Comparison of ENCODE assay signal across 9 cellular contexts in the genomic region with DNA sequence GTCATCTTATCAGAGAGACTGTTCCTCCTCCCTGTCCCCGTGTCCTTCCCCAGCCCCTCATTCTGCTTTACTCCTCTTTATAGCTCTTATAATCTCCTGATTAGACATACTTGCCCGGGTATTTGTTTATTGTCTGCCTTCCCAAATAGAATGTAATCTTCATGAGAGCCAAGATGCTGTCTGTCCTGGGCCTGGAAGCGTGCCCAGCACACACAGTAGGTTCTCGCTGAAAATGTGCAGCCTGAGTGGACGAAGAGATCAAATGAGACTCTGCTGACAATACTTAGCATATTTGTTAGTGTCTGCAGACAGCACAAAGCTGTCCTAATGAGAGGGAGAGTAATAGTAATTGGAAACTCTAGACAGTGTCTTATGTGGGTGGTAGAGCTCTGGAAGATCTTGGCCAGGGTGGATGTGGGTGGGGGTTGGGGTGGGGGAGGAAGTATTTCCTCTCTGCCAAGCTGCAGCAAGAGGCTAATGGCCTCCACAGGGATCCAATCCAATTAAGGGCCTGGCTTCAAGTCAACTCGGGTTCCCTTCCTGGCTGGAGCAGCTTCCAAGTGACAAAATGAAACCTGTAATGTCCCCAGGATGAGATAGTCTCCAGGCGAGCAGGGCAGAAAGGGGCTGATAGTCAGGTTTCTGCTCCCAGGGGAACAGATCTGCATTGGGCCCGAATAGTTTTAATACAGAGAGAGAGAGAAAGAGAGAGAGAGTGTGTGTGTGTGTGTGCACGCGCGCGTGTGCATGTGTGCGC.
DNase-seq lines count a peak whose midpoint lies in the region; ATAC-seq lines count a peak whose summit lies in the region.
"Had no signal": no experiment of that assay in that cellular context is flagged by ENCODE, and none has a peak within 500 bp of the region (broad histone marks: within the 10 kb centered on the region; RNA-seq: fewer than 3 reads in every experiment).

No MANE protein-coding gene starts in this region.

- peak overlapping the region; percentile 98 for H2AFZ ChIP-seq in ACC112 (ENCODE audit: low read length, unreplicated experiment)

- no peaks in the 10 kb centered on the region for H3K9me3 Mint-ChIP-seq in activated naive CD8-positive, alpha-beta T cell treated with anti-CD3 and anti-CD28 coated beads, Interleukin-2, amount 50 U/mL, for 24 hours
- H3K9me3 Mint-ChIP-seq: CD4-positive, alpha-beta memory T cell had no signal

- H3K9ac ChIP-seq in mucosa of rectum (ENCODE audit: low read depth in 1 of 2, low read length in 2 of 2), result no peak overlapping the region

- H3K4me1 ChIP-seq in ACC112 (ENCODE audit: control insufficient read depth, insufficient read depth, low read length, unreplicated experiment), result peaks cover 12% of the 10 kb centered on the region
- H3K4me1 ChIP-seq in mucosa of rectum (ENCODE audit: control insufficient read depth in 2 of 2, insufficient read depth in 2 of 2, low read length in 2 of 2), result peaks cover 7 to 12% of the 10 kb centered on the region in 2 donors

- H3K4me3 ChIP-seq in ACC112 (ENCODE audit: low read depth, low read length) (no peak overlapping the region), mucosa of rectum (ENCODE audit: low read length in 2 of 2) (no peak overlapping the region)

- no peaks in the 10 kb centered on the region for H3K9me3 ChIP-seq in mucosa of rectum (ENCODE audit: control insufficient read depth in 2 of 2, low read length in 2 of 2)

- H3K27ac ChIP-seq in ACC112 (ENCODE audit: low read depth, low read length), result no peak overlapping the region
- H3K27ac ChIP-seq in mucosa of rectum (ENCODE audit: low read depth in 2 of 2, low read length in 2 of 2), result peak overlapping the region; percentile 35 to 61

- no peak for ATAC-seq in GM21367 (IDR thresholded peaks at IDR 0.05; ENCODE audit: unreplicated experiment)
- ATAC-seq in activated naive CD8-positive, alpha-beta T cell treated with anti-CD3 and anti-CD28 coated beads, Interleukin-2, amount 50 U/mL, for 24 hours, result no peak

- H3K4me3 Mint-ChIP-seq in activated naive CD8-positive, alpha-beta T cell treated with anti-CD3 and anti-CD28 coated beads, Interleukin-2, amount 50 U/mL, for 24 hours, result no peak overlapping the region
- H3K4me3 Mint-ChIP-seq: CD4-positive, alpha-beta memory T cell had no signal

- peaks cover 9% of the 10 kb centered on the region for H3K4me1 Mint-ChIP-seq in activated naive CD8-positive, alpha-beta T cell treated with anti-CD3 and anti-CD28 coated beads, Interleukin-2, amount 50 U/mL, for 24 hours
- H3K4me1 Mint-ChIP-seq: CD4-positive, alpha-beta memory T cell had no signal

- H3K79me2 ChIP-seq in ACC112 (ENCODE audit: control insufficient read depth, insufficient read depth, low read length, unreplicated experiment), result no peaks in the 10 kb centered on the region

- H3K27me3 ChIP-seq in ACC112 (ENCODE audit: insufficient read depth, low read length) (no peaks in the 10 kb centered on the region), mucosa of rectum (ENCODE audit: control insufficient read depth in 2 of 2, insufficient read depth in 2 of 2, low read length in 2 of 2) (no peaks in the 10 kb centered on the region)

- DNase-seq in NCI-H2081 (lab: John Stamatoyannopoulos, UW) (peak; percentile 88 to 95), cerebellar cortex (ENCODE audit: low spot score) (peak; percentile 61), COLO829 (ENCODE audit: low spot score) (no peak), amniotic stem cell (lab: John Stamatoyannopoulos, UW) (no peak)
- DNase-seq in activated naive CD8-positive, alpha-beta T cell treated with anti-CD3 and anti-CD28 coated beads, Interleukin-2, amount 50 U/mL, for 24 hours, result no peak
- DNase-seq: CD4-positive, alpha-beta memory T cell had no signal

- no peaks in the 10 kb centered on the region for H3K36me3 Mint-ChIP-seq in activated naive CD8-positive, alpha-beta T cell treated with anti-CD3 and anti-CD28 coated beads, Interleukin-2, amount 50 U/mL, for 24 hours (ENCODE audit: low read depth)
- H3K36me3 Mint-ChIP-seq: CD4-positive, alpha-beta memory T cell had no signal

- H3K27me3 Mint-ChIP-seq in activated naive CD8-positive, alpha-beta T cell treated with anti-CD3 and anti-CD28 coated beads, Interleukin-2, amount 50 U/mL, for 24 hours, result peaks cover 3% of the 10 kb centered on the region
- H3K27me3 Mint-ChIP-seq: CD4-positive, alpha-beta memory T cell had no signal

- H3K27ac Mint-ChIP-seq in activated naive CD8-positive, alpha-beta T cell treated with anti-CD3 and anti-CD28 coated beads, Interleukin-2, amount 50 U/mL, for 24 hours, result no peak overlapping the region

- H3K36me3 ChIP-seq in ACC112 (ENCODE audit: insufficient read depth, low read length) (no peaks in the 10 kb centered on the region), mucosa of rectum (ENCODE audit: control insufficient read depth in 2 of 2, insufficient read depth in 2 of 2, low read length in 2 of 2) (no peaks in the 10 kb centered on the region)

Comparison
In these comparisons a context has a peak if more than half of its experiments do, and no peak if none do; other contexts are left out.
1. DNase-seq: peak in NCI-H2081 (2 of 2) and cerebellar cortex (single experiment); none in activated naive CD8-positive, alpha-beta T cell treated with anti-CD3 and anti-CD28 coated beads, Interleukin-2, amount 50 U/mL, for 24 hours (single experiment), COLO829 (single experiment) and amniotic stem cell (single experiment).